Comparison of ENCODE assay signal across 8 cellular contexts in the genomic region with DNA sequence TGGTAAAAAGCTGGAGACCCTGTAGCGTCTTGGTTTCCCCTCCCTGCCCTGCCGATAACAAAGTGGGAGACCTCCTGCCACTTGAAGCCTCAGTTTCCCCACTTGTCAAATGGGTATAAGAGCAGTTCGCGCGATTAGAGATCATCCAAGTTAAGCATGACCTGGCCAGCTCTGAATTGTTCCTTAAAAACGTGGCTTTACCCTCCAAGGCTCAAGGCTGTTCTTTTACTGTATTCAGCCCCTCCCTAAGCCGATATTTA. TPM values are rescaled to one million over a fixed set of nuclear protein-coding genes. Genes with fewer than 3 reads are reported as not detected.
DNase-seq lines count a peak whose midpoint lies in the region; ATAC-seq, FAIRE-seq and TF ChIP-seq lines count a peak whose summit lies in the region.
"Had no signal": no experiment of that assay in that cellular context is flagged by ENCODE, and none has a peak within 500 bp of the region (broad histone marks: within the 10 kb centered on the region; RNA-seq: fewer than 3 reads in every experiment).

No MANE protein-coding gene starts in this region.

- H3K9ac ChIP-seq in endothelial cell of umbilical vein (replicated peaks; ENCODE audit: extremely low read depth, insufficient read depth, low read length): peak overlapping the region; percentile 78

- TF ChIP-seq POLR2A in Peyer's patch (IDR thresholded peaks at IDR 0.05) (no peak), endothelial cell of umbilical vein (IDR thresholded peaks at IDR 0.05; ENCODE audit: low read depth, low read length) (no peak), prostate gland (IDR thresholded peaks at IDR 0.05) (no peak)

- 1% methylated on average over 7 of the region's 7 CpGs for WGBS in prostate gland

- H3K9me1 ChIP-seq in endothelial cell of umbilical vein (replicated peaks; ENCODE audit: control insufficient read depth, extremely low read depth, insufficient read depth, low read length): no peaks in the 10 kb centered on the region

- H4K20me1 ChIP-seq in GM23338 (replicated peaks; ENCODE audit: insufficient read depth) (peaks cover 13% of the 10 kb centered on the region; the same call in 1 of the 2 replicates), endothelial cell of umbilical vein (replicated peaks; ENCODE audit: control insufficient read depth, extremely low read depth, insufficient read depth, low read length) (no peaks in the 10 kb centered on the region)

- no peak for FAIRE-seq in endothelial cell of umbilical vein (lab: Jason Lieb, UNC)

- intact Hi-C loops in endothelial cell of umbilical vein (cut with micrococcal nuclease): loop anchor here (2.0 to 5.0 kb wide), 2 partner anchors 33 to 374 kb away; no protein-coding TSS in a partner anchor
- intact Hi-C loops in prostate gland (cut with DNase I): loop anchor here (10.0 kb wide), 1 partner anchor 71 kb away; a partner anchor contains a TSS

- H3K27ac Mint-ChIP-seq in GM23338: peak overlapping the region; percentile 95

- CTCF ChIA-PET in endothelial cell of umbilical vein (lab: Charles Lee): interaction anchor here (0.9 to 4.5 kb wide), 7 partner anchors 10 to 124 kb away, joined by 3 to 38 read pairs (median 6); no protein-coding TSS in a partner anchor

- TF ChIP-seq CTCF in GM23338 (conservative IDR thresholded peaks at IDR 0.05; ENCODE audit: low read depth in 2 of 2) (no peak), Peyer's patch (IDR thresholded peaks at IDR 0.05) (no peak), endothelial cell of umbilical vein (IDR thresholded peaks at IDR 0.05; ENCODE audit: extremely low read depth in 1 of 2, insufficient read depth in 1 of 2, low read depth in 1 of 2, low read length in 2 of 2) (no peak), prostate gland (IDR thresholded peaks at IDR 0.05) (no peak)

- no peak for ATAC-seq in GM23338
- no peak for ATAC-seq in GM18909 (IDR thresholded peaks at IDR 0.05; ENCODE audit: poor library complexity, unreplicated experiment)
- no peak for ATAC-seq in GM18858 (IDR thresholded peaks at IDR 0.05; ENCODE audit: unreplicated experiment)

- H3K4me2 ChIP-seq in GM23338 (peak overlapping the region; percentile 87), endothelial cell of umbilical vein (ENCODE audit: insufficient read depth, low read length) (peak overlapping the region; percentile 90)

- peaks cover 37% of the 10 kb centered on the region for H3K36me3 Mint-ChIP-seq in GM23338 (ENCODE audit: low read depth)

- peaks cover 27% of the 10 kb centered on the region for H3K27me3 Mint-ChIP-seq in GM23338 (ENCODE audit: insufficient read depth, low read depth, poor library complexity)

- H3K79me2 ChIP-seq in GM23338 (replicated peaks; ENCODE audit: insufficient read depth) (peaks cover 57% of the 10 kb centered on the region), endothelial cell of umbilical vein (ENCODE audit: control insufficient read depth, insufficient read depth, low read length) (peaks cover 50% of the 10 kb centered on the region)

- H3K4me1 ChIP-seq in GM23338 (ENCODE audit: insufficient read depth) (peaks cover 9% of the 10 kb centered on the region; the same call in 1 of the 2 replicates), Peyer's patch (peaks cover 0 to 29% (median 11%) of the 10 kb centered on the region in 4 donors), endothelial cell of umbilical vein (ENCODE audit: control insufficient read depth, extremely low read depth, insufficient read depth, low read length) (peaks cover 10% of the 10 kb centered on the region), prostate gland (replicated peaks) (peaks cover 11% of the 10 kb centered on the region)

- peak; percentile 17 for DNase-seq in GM23338 (ENCODE audit: low spot score)
- DNase-seq in Peyer's patch: no peak
- no peak for DNase-seq in endothelial cell of umbilical vein (ENCODE audit: low read depth, low spot score)
- no peak for DNase-seq in prostate gland (ENCODE audit: low spot score)
- no peak for DNase-seq in GM03348 (ENCODE audit: low spot score)

- H3K36me3 ChIP-seq in GM23338 (ENCODE audit: insufficient read depth): peaks cover 4% of the 10 kb centered on the region; the same call in 1 of the 2 replicates
- H3K36me3 ChIP-seq in Peyer's patch: peaks cover 0 to 16% (median 0%) of the 10 kb centered on the region in 3 donors
- peaks cover 3 to 11% of the 10 kb centered on the region in 2 experiments for H3K36me3 ChIP-seq in endothelial cell of umbilical vein (ENCODE audit: control insufficient read depth in 2 of 2, extremely low read depth in 1 of 2, insufficient read depth in 2 of 2, low read length in 2 of 2)
- peaks cover 0 to 6% of the 10 kb centered on the region in 2 donors for H3K36me3 ChIP-seq in prostate gland

- H3K9me3 Mint-ChIP-seq in GM23338: no peaks in the 10 kb centered on the region; the same call in 2 of the 3 replicates

- H3K27ac ChIP-seq in GM23338 (ENCODE audit: low read depth) (peak overlapping the region; percentile 83), Peyer's patch (peak overlapping the region; percentile 76 to 94 (median 92)), endothelial cell of umbilical vein (ENCODE audit: insufficient read depth, low read depth, low read length) (peak overlapping the region; percentile 57), prostate gland (peak overlapping the region; percentile 87 to 95)

- H3K9me3 ChIP-seq in Peyer's patch (no peaks in the 10 kb centered on the region), endothelial cell of umbilical vein (replicated peaks; ENCODE audit: control insufficient read depth, insufficient read depth, low read length) (no peaks in the 10 kb centered on the region), prostate gland (no peaks in the 10 kb centered on the region)

- no peak overlapping the region for H2AFZ ChIP-seq in GM23338
- no peak overlapping the region for H2AFZ ChIP-seq in endothelial cell of umbilical vein (ENCODE audit: low read depth, low read length)

- dilution Hi-C loops in endothelial cell of umbilical vein (cut with MboI; ENCODE audit: extremely low pct_ligation_motif_present, low sequenced_read_pairs): no loop called here

- no peaks in the 10 kb centered on the region for H3K9me2 ChIP-seq in GM23338 (ENCODE audit: insufficient read depth)

- no peaks in the 10 kb centered on the region for H3K27me3 ChIP-seq in GM23338 (ENCODE audit: insufficient read depth)
- no peaks in the 10 kb centered on the region for H3K27me3 ChIP-seq in Peyer's patch
- H3K27me3 ChIP-seq in endothelial cell of umbilical vein (ENCODE audit: control insufficient read depth in 2 of 2, insufficient read depth in 2 of 2, low read length in 2 of 2): no peaks in the 10 kb centered on the region
- no peaks in the 10 kb centered on the region for H3K27me3 ChIP-seq in prostate gland (replicated peaks; ENCODE audit: insufficient read depth)

- POLR2A ChIA-PET in endothelial cell of umbilical vein (lab: Charles Lee): interaction anchor here (0.6 to 3.2 kb wide), 4 partner anchors 11 to 1799 kb away, joined by 3 to 14 read pairs (median 4); a partner anchor contains a TSS

- H3K4me3 Mint-ChIP-seq in GM23338: peak overlapping the region; percentile 91

- H3K4me1 Mint-ChIP-seq in GM23338: peaks cover 15% of the 10 kb centered on the region

- H3F3A ChIP-seq in GM23338 (replicated peaks; ENCODE audit: low read depth): peaks cover 34% of the 10 kb centered on the region

- TSS peak; percentile 61 for BruUV-seq in endothelial cell of umbilical vein (replicated peaks; lab: Mats Ljungman, UMichigan)

- H3K4me3 ChIP-seq in GM23338 (peak overlapping the region; percentile 80), Peyer's patch (peak overlapping the region; percentile 59 to 97 (median 92)), endothelial cell of umbilical vein (replicated peaks in 1 of 3; ENCODE audit: insufficient read depth in 1 of 3, low read depth in 1 of 3, low read length in 3 of 3) (peak overlapping the region; percentile 62 to 88 (median 62)), prostate gland (peak overlapping the region; percentile 75 to 83)

RNA-seq across cellular contexts. Expression of a gene that starts 0.4 kb away (rescaled TPM):
- 83.0 and 85.9 TPM in 2 replicates for total RNA-seq in GM23338 (2014; rRNA removed; shearing (Covaris generic))
- 35.8 and 37.1 TPM in 2 replicates for polyA plus RNA-seq in GM23338 (2016; fragmentation: Nextera tagmentation; extraction: Ambion mirVana)
- total RNA-seq in Peyer's patch: 100 to 1,000 TPM in 3 of 4 donors, 10 to 100 TPM in 1; 39.1 to 131 (median 103) TPM
- total RNA-seq in endothelial cell of umbilical vein: 84.6 and 94.5 TPM in 2 replicates
- 98.8 and 104 TPM in 2 replicates for polyA plus RNA-seq in endothelial cell of umbilical vein
- 55.5 and 63.9 TPM in 2 replicates for polyA plus RNA-seq in endothelial cell of umbilical vein (2011; cell fraction: cytosol; rRNA removed)
- polyA plus RNA-seq in endothelial cell of umbilical vein (2011; cell fraction: nucleus; rRNA removed): 406 TPM in 2 replicates
- 46.3 and 67.8 TPM in 2 replicates for polyA plus RNA-seq in endothelial cell of umbilical vein (2012)
- 157 and 176 TPM in 2 replicates for polyA minus RNA-seq in endothelial cell of umbilical vein
- 76.4 TPM for polyA minus RNA-seq in endothelial cell of umbilical vein (2011; cell fraction: cytosol; rRNA and poly(A)+ RNA removed)
- polyA minus RNA-seq in endothelial cell of umbilical vein (2011; cell fraction: nucleus; rRNA and poly(A)+ RNA removed): 155 and 156 TPM in 2 replicates
- total RNA-seq in prostate gland: 100 to 1,000 TPM in 1 of 2 donors, 10 to 100 TPM in 1; 50.1 to 123 TPM

RNA-seq across cellular contexts. Expression of a gene that starts 11.2 kb away (rescaled TPM):
- 170 and 171 TPM in 2 replicates for total RNA-seq in GM23338 (2014; rRNA removed; shearing (Covaris generic))
- polyA plus RNA-seq in GM23338 (2016; fragmentation: Nextera tagmentation; extraction: Ambion mirVana) (254 and 257 TPM in 2 replicates), endothelial cell of umbilical vein (240 and 263 TPM in 2 replicates)
- total RNA-seq in Peyer's patch (100 to 1,000 TPM; 134 to 297 (median 185) TPM), endothelial cell of umbilical vein (208 and 213 TPM in 2 replicates), prostate gland (100 to 1,000 TPM; 367 to 399 TPM)
- polyA plus RNA-seq in endothelial cell of umbilical vein (2011; cell fraction: cytosol; rRNA removed): 229 and 274 TPM in 2 replicates
- 139 and 163 TPM in 2 replicates for polyA plus RNA-seq in endothelial cell of umbilical vein (2011; cell fraction: nucleus; rRNA removed)
- 252 and 266 TPM in 2 replicates for polyA plus RNA-seq in endothelial cell of umbilical vein (2012)
- 64.0 and 65.3 TPM in 2 replicates for polyA minus RNA-seq in endothelial cell of umbilical vein
- 65.3 TPM for polyA minus RNA-seq in endothelial cell of umbilical vein (2011; cell fraction: cytosol; rRNA and poly(A)+ RNA removed)
- polyA minus RNA-seq in endothelial cell of umbilical vein (2011; cell fraction: nucleus; rRNA and poly(A)+ RNA removed): 22.7 and 27.4 TPM in 2 replicates

RNA-seq across cellular contexts. Expression of a gene that starts 14.0 kb away (rescaled TPM):
- 75.3 and 109 TPM in 2 replicates for total RNA-seq in GM23338 (2014; rRNA removed; shearing (Covaris generic))
- 89.5 and 90.4 TPM in 2 replicates for polyA plus RNA-seq in GM23338 (2016; fragmentation: Nextera tagmentation; extraction: Ambion mirVana)
- total RNA-seq in Peyer's patch: 10 to 100 TPM; 23.1 to 31.9 (median 30.5) TPM
- 74.8 and 77.0 TPM in 2 replicates for total RNA-seq in endothelial cell of umbilical vein
- 197 and 217 TPM in 2 replicates for polyA plus RNA-seq in endothelial cell of umbilical vein
- polyA plus RNA-seq in endothelial cell of umbilical vein (2011; cell fraction: cytosol; rRNA removed): 198 and 202 TPM in 2 replicates
- 117 and 122 TPM in 2 replicates for polyA plus RNA-seq in endothelial cell of umbilical vein (2011; cell fraction: nucleus; rRNA removed)
- 120 and 122 TPM in 2 replicates for polyA plus RNA-seq in endothelial cell of umbilical vein (2012)
- 102 and 109 TPM in 2 replicates for polyA minus RNA-seq in endothelial cell of umbilical vein
- 62.0 TPM for polyA minus RNA-seq in endothelial cell of umbilical vein (2011; cell fraction: cytosol; rRNA and poly(A)+ RNA removed)
- polyA minus RNA-seq in endothelial cell of umbilical vein (2011; cell fraction: nucleus; rRNA and poly(A)+ RNA removed): 15.6 and 27.7 TPM in 2 replicates
- total RNA-seq in prostate gland: 10 to 100 TPM; 65.4 to 82.1 TPM

RNA-seq across cellular contexts. Expression of a gene that starts 26.9 kb away (rescaled TPM):
- total RNA-seq in GM23338 (2014; rRNA removed; shearing (Covaris generic)): 12.3 and 19.4 TPM in 2 replicates
- polyA plus RNA-seq in GM23338 (2016; fragmentation: Nextera tagmentation; extraction: Ambion mirVana): 6.6 and 8.2 TPM in 2 replicates
- total RNA-seq in Peyer's patch: 1 to 10 TPM in 3 of 4 donors, not detected in 1; 6.3 to 9.9 (median 7.0) TPM
- total RNA-seq in endothelial cell of umbilical vein: 11.6 and 12.4 TPM in 2 replicates
- 19.3 and 26.4 TPM in 2 replicates for polyA plus RNA-seq in endothelial cell of umbilical vein
- 12.6 and 16.6 TPM in 2 replicates for polyA plus RNA-seq in endothelial cell of umbilical vein (2011; cell fraction: cytosol; rRNA removed)
- 14.8 and 16.9 TPM in 2 replicates for polyA plus RNA-seq in endothelial cell of umbilical vein (2011; cell fraction: nucleus; rRNA removed)
- 7.5 and 10.9 TPM in 2 replicates for polyA plus RNA-seq in endothelial cell of umbilical vein (2012)
- 5.9 and 8.0 TPM in 2 replicates for polyA minus RNA-seq in endothelial cell of umbilical vein
- 6.1 TPM for polyA minus RNA-seq in endothelial cell of umbilical vein (2011; cell fraction: cytosol; rRNA and poly(A)+ RNA removed)
- polyA minus RNA-seq in endothelial cell of umbilical vein (2011; cell fraction: nucleus; rRNA and poly(A)+ RNA removed): 4.2 and 6.6 TPM in 2 replicates
- 10 to 100 TPM in 1 of 2 donors, 1 to 10 TPM in 1; 9.1 to 16.9 TPM for total RNA-seq in prostate gland

RNA-seq across cellular contexts. Expression of a gene that starts 28.3 kb away (rescaled TPM):
- total RNA-seq in GM23338 (2014; rRNA removed; shearing (Covaris generic)): 7.5 and 10.4 TPM in 2 replicates
- polyA plus RNA-seq in GM23338 (2016; fragmentation: Nextera tagmentation; extraction: Ambion mirVana): 1.2 and 1.3 TPM in 2 replicates
- total RNA-seq in Peyer's patch: 10 to 100 TPM in 3 of 4 donors, not detected in 1; 20.5 to 82.0 (median 40.6) TPM
- total RNA-seq in endothelial cell of umbilical vein: not detected in 2 replicates
- not detected in 2 replicates for polyA plus RNA-seq in endothelial cell of umbilical vein
- polyA plus RNA-seq in endothelial cell of umbilical vein (2011; cell fraction: cytosol; rRNA removed): not detected in 2 replicates
- polyA plus RNA-seq in endothelial cell of umbilical vein (2011; cell fraction: nucleus; rRNA removed): not detected in 2 replicates
- polyA plus RNA-seq in endothelial cell of umbilical vein (2012): 0.11 TPM in 1 of 2 replicates, not detected in the other
- not detected in 2 replicates for polyA minus RNA-seq in endothelial cell of umbilical vein
- not detected for polyA minus RNA-seq in endothelial cell of umbilical vein (2011; cell fraction: cytosol; rRNA and poly(A)+ RNA removed)
- not detected in 2 replicates for polyA minus RNA-seq in endothelial cell of umbilical vein (2011; cell fraction: nucleus; rRNA and poly(A)+ RNA removed)
- total RNA-seq in prostate gland: under 1 TPM in 1 of 2 donors, not detected in 1; 0.91 TPM
- total RNA-seq: activated CD8-positive, alpha-beta memory T cell treated with anti-CD3 and anti-CD28 coated beads for 36 hours had no signal
